ENCODE assay signal across 21 cellular contexts in the genomic region with DNA sequence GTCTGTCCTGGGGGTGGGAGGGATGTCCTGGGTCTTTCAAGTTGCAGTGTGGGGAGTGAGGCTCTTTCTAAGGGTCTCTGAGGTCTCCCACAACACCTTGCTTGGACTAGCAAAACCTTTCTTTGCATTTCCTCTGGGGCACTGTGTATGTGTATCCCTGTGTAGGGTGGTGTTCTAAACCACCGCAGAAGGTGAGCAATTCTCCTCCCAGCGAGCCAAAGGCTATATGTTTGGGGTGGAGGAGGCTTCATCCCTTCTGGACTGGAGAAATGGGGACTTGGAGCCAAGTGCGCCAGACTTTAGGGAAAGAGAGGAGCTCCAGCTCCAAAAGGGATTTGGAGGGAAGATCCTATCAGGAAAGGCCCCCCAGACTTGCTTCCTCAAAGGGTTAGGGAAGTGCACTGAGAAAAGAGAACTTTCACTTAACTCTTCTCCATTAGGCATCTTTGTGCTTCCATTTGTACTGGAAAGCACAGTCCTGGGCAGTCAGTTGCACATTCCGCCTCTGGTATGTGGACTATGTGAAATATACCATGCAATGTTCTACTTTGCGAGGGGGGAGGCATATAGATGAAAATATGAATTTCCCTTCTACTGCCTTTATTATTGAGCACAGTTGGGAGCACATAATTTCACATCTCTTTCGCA. TPM values are rescaled to one million over a fixed set of nuclear protein-coding genes. Genes with fewer than 3 reads are reported as not detected.
DNase-seq lines count a peak whose midpoint lies in the region; ATAC-seq, FAIRE-seq and TF ChIP-seq lines count a peak whose summit lies in the region.
"Had no signal": no experiment of that assay in that cellular context is flagged by ENCODE, and none has a peak within 500 bp of the region (broad histone marks: within the 10 kb centered on the region; RNA-seq: fewer than 3 reads in every experiment).

No MANE protein-coding gene starts in this region.

- ATAC-seq in activated naive CD8-positive, alpha-beta T cell treated with anti-CD3 and anti-CD28 coated beads, Interleukin-2, amount 10 ng/mL, durations not matched to agents 7 days and 5 days (ENCODE audit: low read depth), result no peak
- no peak for ATAC-seq in PC-3
- ATAC-seq: stimulated activated naive CD8-positive, alpha-beta T cell treated with anti-CD3 and anti-CD28 coated beads, Interleukin-15, Interleukin-2, amounts not matched to agents 100 U/mL and 50 U/mL, for 24 hours had no signal

- no peaks in the 10 kb centered on the region for H3K9me3 Mint-ChIP-seq in activated naive CD4-positive, alpha-beta T cell treated with anti-CD3 and anti-CD28 coated beads, Interleukin-2, amount 50 U/mL, for 24 hours
- H3K9me3 Mint-ChIP-seq in activated naive CD8-positive, alpha-beta T cell treated with anti-CD3 and anti-CD28 coated beads, Interleukin-2, amount 10 ng/mL, durations not matched to agents 7 days and 5 days, result no peaks in the 10 kb centered on the region
- no peaks in the 10 kb centered on the region for H3K9me3 Mint-ChIP-seq in mesothelial cell of epicardium
- H3K9me3 Mint-ChIP-seq: activated T-cell treated with anti-CD3 and anti-CD28 coated beads, Interleukin-2, amount 50 U/mL, for 24 hours had no signal

- H3K36me3 ChIP-seq in PC-3 (ENCODE audit: low read depth, low read length), result no peaks in the 10 kb centered on the region

- no peak overlapping the region for H3K9ac ChIP-seq in PC-3 (ENCODE audit: low read length)

- no peak overlapping the region for H3K4me3 ChIP-seq in PC-3 (ENCODE audit: low read length)

- no peak overlapping the region for H3K27ac Mint-ChIP-seq in activated naive CD4-positive, alpha-beta T cell treated with anti-CD3 and anti-CD28 coated beads, Interleukin-2, amount 50 U/mL, for 24 hours
- no peak overlapping the region for H3K27ac Mint-ChIP-seq in activated naive CD8-positive, alpha-beta T cell treated with anti-CD3 and anti-CD28 coated beads, Interleukin-2, amount 10 ng/mL, durations not matched to agents 7 days and 5 days
- H3K27ac Mint-ChIP-seq in mesothelial cell of epicardium, result peak overlapping the region; percentile 95
- H3K27ac Mint-ChIP-seq: activated T-cell treated with anti-CD3 and anti-CD28 coated beads, Interleukin-2, amount 50 U/mL, for 24 hours; progenitor cell of endocrine pancreas had no signal

- no TSS peak for BruUV-seq in PC-3 (replicated peaks; lab: Mats Ljungman, UMichigan)

- no peak overlapping the region for H3K27ac ChIP-seq in PC-3 (ENCODE audit: low read length)

- no peak for FAIRE-seq in GM12891 (lab: Jason Lieb, UNC)
- FAIRE-seq: GM12892 had no signal

- no peaks in the 10 kb centered on the region for H3K27me3 ChIP-seq in PC-3 (ENCODE audit: low read length)

- H3K79me2 ChIP-seq in PC-3 (ENCODE audit: low read length), result no peaks in the 10 kb centered on the region

- peak overlapping the region; percentile 42 for H3K4me3 Mint-ChIP-seq in activated naive CD4-positive, alpha-beta T cell treated with anti-CD3 and anti-CD28 coated beads, Interleukin-2, amount 50 U/mL, for 24 hours
- peak overlapping the region; percentile 78 for H3K4me3 Mint-ChIP-seq in activated naive CD8-positive, alpha-beta T cell treated with anti-CD3 and anti-CD28 coated beads, Interleukin-2, amount 10 ng/mL, durations not matched to agents 7 days and 5 days
- peak overlapping the region; percentile 85 for H3K4me3 Mint-ChIP-seq in mesothelial cell of epicardium

- no peak overlapping the region for H3K4me2 ChIP-seq in PC-3 (ENCODE audit: low read length)

- no peak overlapping the region for H2AFZ ChIP-seq in PC-3 (ENCODE audit: low read length)

- no peaks in the 10 kb centered on the region for H3K9me2 ChIP-seq in PC-3 (replicated peaks; ENCODE audit: low read length)

- no peaks in the 10 kb centered on the region for H4K20me1 ChIP-seq in PC-3 (ENCODE audit: low read length)

- H3K4me1 ChIP-seq in PC-3 (ENCODE audit: insufficient read depth, low read length), result no peaks in the 10 kb centered on the region

- intact Hi-C loops in PC-3 (cut with micrococcal nuclease), result no loop called here

- H3K4me1 Mint-ChIP-seq in activated naive CD4-positive, alpha-beta T cell treated with anti-CD3 and anti-CD28 coated beads, Interleukin-2, amount 50 U/mL, for 24 hours, result peaks cover 24% of the 10 kb centered on the region
- H3K4me1 Mint-ChIP-seq in activated naive CD8-positive, alpha-beta T cell treated with anti-CD3 and anti-CD28 coated beads, Interleukin-2, amount 10 ng/mL, durations not matched to agents 7 days and 5 days, result peaks cover 21% of the 10 kb centered on the region
- peaks cover 51% of the 10 kb centered on the region for H3K4me1 Mint-ChIP-seq in mesothelial cell of epicardium

- DNase-seq in activated naive CD4-positive, alpha-beta T cell treated with anti-CD3 and anti-CD28 coated beads, Interleukin-2, amount 50 U/mL, for 16 hours, result no peak
- DNase-seq in activated naive CD8-positive, alpha-beta T cell treated with anti-CD3 and anti-CD28 coated beads, Interleukin-2, amount 10 ng/mL, durations not matched to agents 7 days and 5 days, result no peak
- DNase-seq in mesothelial cell of epicardium (ENCODE audit: low spot score in 2 of 2, unreplicated experiment in 2 of 2) (no peak), NCI-H82 treated with DMSO at 0.1 percent for 48 hours (lab: John Stamatoyannopoulos, UW; ENCODE audit: unreplicated experiment) (no peak), GM12891 (ENCODE audit: insufficient read length, low spot score) (no peak), NCI-H510A (lab: John Stamatoyannopoulos, UW) (no peak), PC-3 (no peak)
- DNase-seq: activated CD4-positive, alpha-beta T cell treated with anti-CD3 and anti-CD28 coated beads, Interleukin-2, amount 50 U/mL, for 1 hour; activated T-cell treated with anti-CD3 and anti-CD28 coated beads, Interleukin-2, amount 50 U/mL, for 24 hours; caudate nucleus; effector memory CD4-positive, alpha-beta T cell; hippocampal formation; left cardiac atrium; NCI-H2029 treated with DMSO at 0.1 percent for 48 hours; NCI-H526; OCI-M1; stimulated activated naive CD8-positive, alpha-beta T cell treated with anti-CD3 and anti-CD28 coated beads, Interleukin-15, Interleukin-2, amounts not matched to agents 100 U/mL and 50 U/mL, for 24 hours had no signal

- H3K36me3 Mint-ChIP-seq in activated naive CD4-positive, alpha-beta T cell treated with anti-CD3 and anti-CD28 coated beads, Interleukin-2, amount 50 U/mL, for 24 hours, result peaks cover 1% of the 10 kb centered on the region
- peaks cover 3% of the 10 kb centered on the region for H3K36me3 Mint-ChIP-seq in activated naive CD8-positive, alpha-beta T cell treated with anti-CD3 and anti-CD28 coated beads, Interleukin-2, amount 10 ng/mL, durations not matched to agents 7 days and 5 days
- H3K36me3 Mint-ChIP-seq in mesothelial cell of epicardium, result no peaks in the 10 kb centered on the region

- H3K27me3 Mint-ChIP-seq in activated naive CD4-positive, alpha-beta T cell treated with anti-CD3 and anti-CD28 coated beads, Interleukin-2, amount 50 U/mL, for 24 hours, result peaks cover 59% of the 10 kb centered on the region
- peaks cover 86% of the 10 kb centered on the region for H3K27me3 Mint-ChIP-seq in activated naive CD8-positive, alpha-beta T cell treated with anti-CD3 and anti-CD28 coated beads, Interleukin-2, amount 10 ng/mL, durations not matched to agents 7 days and 5 days
- peaks cover 91% of the 10 kb centered on the region for H3K27me3 Mint-ChIP-seq in mesothelial cell of epicardium (ENCODE audit: low read depth)

- CTCF ChIA-PET in PC-3 (lab: Charles Lee), result no interaction called here

- no peaks in the 10 kb centered on the region for H3K9me3 ChIP-seq in PC-3 (ENCODE audit: low read length)
- H3K9me3 ChIP-seq: Caco-2 had no signal

- TF ChIP-seq POLR2A in GM12891 (IDR thresholded peaks at IDR 0.05; ENCODE audit: low read depth, low read length), result no peak

- TF ChIP-seq CTCF in mesothelial cell of epicardium (IDR thresholded peaks at IDR 0.05; ENCODE audit: unreplicated experiment), result no peak
- TF ChIP-seq CTCF in PC-3 (conservative IDR thresholded peaks at IDR 0.05; ENCODE audit: low read depth, low read length), result no peak

- no peaks in the 10 kb centered on the region for H3F3A ChIP-seq in PC-3 (ENCODE audit: low read length, unreplicated experiment)

- POLR2A ChIA-PET in activated naive CD8-positive, alpha-beta T cell treated with anti-CD3 and anti-CD28 coated beads, Interleukin-2, amount 10 ng/mL, durations not matched to agents 7 days and 5 days (lab: Charles Lee), result no interaction called here
- POLR2A ChIA-PET in PC-3 (lab: Charles Lee; ENCODE audit: unreplicated experiment), result no interaction called here

TF ChIP-seq in GM12891, 5 proteins besides CTCF, POLR2A, EP300 and RAD21:
- TF ChIP-seq POU2F2 (IDR thresholded peaks at IDR 0.05; ENCODE audit: low read depth, low read length) (no peak), PAX5 (IDR thresholded peaks at IDR 0.05; ENCODE audit: insufficient read depth, low read length, severe bottlenecking) (no peak), SPI1 (IDR thresholded peaks at IDR 0.05; ENCODE audit: low read depth, low read length) (no peak)

RNA-seq across cellular contexts. Expression of a gene that starts 18.9 kb away (rescaled TPM):
- under 1 TPM; 0.11 to 0.23 TPM for total RNA-seq in activated naive CD8-positive, alpha-beta T cell treated with anti-CD3 and anti-CD28 coated beads, Interleukin-2, amount 10 ng/mL, durations not matched to agents 7 days and 5 days
- 33.8 to 35.4 TPM (median 34.4 TPM) in 3 replicates for total RNA-seq in mesothelial cell of epicardium
- polyA plus RNA-seq in GM12891 (2012; ENCODE audit: low read depth, missing spikeins), result 0.14 TPM
- 7.0 and 8.3 TPM in 2 replicates for total RNA-seq in PC-3 (2014; rRNA removed)
- total RNA-seq: left cardiac atrium, progenitor cell of endocrine pancreas had no signal

RNA-seq across cellular contexts. Expression of a gene that starts 29.9 kb away (rescaled TPM):
- not detected for total RNA-seq in activated naive CD8-positive, alpha-beta T cell treated with anti-CD3 and anti-CD28 coated beads, Interleukin-2, amount 10 ng/mL, durations not matched to agents 7 days and 5 days
- total RNA-seq in mesothelial cell of epicardium (75.7 to 82.4 TPM (median 78.8 TPM) in 3 replicates), PC-3 (2014; rRNA removed) (not detected in 2 replicates)
- polyA plus RNA-seq in GM12891 (2012; ENCODE audit: low read depth, missing spikeins), result not detected

RNA-seq across cellular contexts. Expression of a gene that starts 34.2 kb away (rescaled TPM):
- 1 to 10 TPM in 1 of 2 experiments, under 1 TPM in 1; 0.80 to 1.0 TPM for total RNA-seq in activated naive CD8-positive, alpha-beta T cell treated with anti-CD3 and anti-CD28 coated beads, Interleukin-2, amount 10 ng/mL, durations not matched to agents 7 days and 5 days
- total RNA-seq in mesothelial cell of epicardium (18.6 to 20.3 TPM (median 19.5 TPM) in 3 replicates), PC-3 (2014; rRNA removed) (not detected in 2 replicates)
- polyA plus RNA-seq in GM12891 (2012; ENCODE audit: low read depth, missing spikeins), result 2.3 TPM

RNA-seq across cellular contexts. Expression of a gene that starts 40.2 kb away (rescaled TPM):
- total RNA-seq in activated naive CD8-positive, alpha-beta T cell treated with anti-CD3 and anti-CD28 coated beads, Interleukin-2, amount 10 ng/mL, durations not matched to agents 7 days and 5 days, result not detected
- total RNA-seq in mesothelial cell of epicardium (56.4 to 63.1 TPM (median 59.7 TPM) in 3 replicates), PC-3 (2014; rRNA removed) (9.5 and 11.3 TPM in 2 replicates)
- polyA plus RNA-seq in GM12891 (2012; ENCODE audit: low read depth, missing spikeins), result 0.12 TPM

RNA-seq across cellular contexts. Expression of a gene that starts 51.5 kb away (rescaled TPM):
- total RNA-seq in activated naive CD8-positive, alpha-beta T cell treated with anti-CD3 and anti-CD28 coated beads, Interleukin-2, amount 10 ng/mL, durations not matched to agents 7 days and 5 days, result not detected
- total RNA-seq in mesothelial cell of epicardium (28.6 to 32.4 TPM (median 31.1 TPM) in 3 replicates), PC-3 (2014; rRNA removed) (0.40 and 0.95 TPM in 2 replicates)
- polyA plus RNA-seq in GM12891 (2012; ENCODE audit: low read depth, missing spikeins), result not detected
- total RNA-seq: Caco-2 had no signal

Comparison
In these comparisons a context has a peak if more than half of its experiments do, and no peak if none do; other contexts are left out.
1. RNA of a gene that starts 29.9 kb away (total RNA-seq): 75.7 to 82.4 TPM in mesothelial cell of epicardium; not detected in activated naive CD8-positive, alpha-beta T cell treated with anti-CD3 and anti-CD28 coated beads, Interleukin-2, amount 10 ng/mL, durations not matched to agents 7 days and 5 days and not detected in PC-3; every median in the first group is over 10 times any median in the second.
2. Peak in every context shown above with its lines, with median percentiles within 50 percentile points of each other: H3K4me3 Mint-ChIP-seq.